1 cellular context compared by ENCODE assay signal in the genomic region with DNA sequence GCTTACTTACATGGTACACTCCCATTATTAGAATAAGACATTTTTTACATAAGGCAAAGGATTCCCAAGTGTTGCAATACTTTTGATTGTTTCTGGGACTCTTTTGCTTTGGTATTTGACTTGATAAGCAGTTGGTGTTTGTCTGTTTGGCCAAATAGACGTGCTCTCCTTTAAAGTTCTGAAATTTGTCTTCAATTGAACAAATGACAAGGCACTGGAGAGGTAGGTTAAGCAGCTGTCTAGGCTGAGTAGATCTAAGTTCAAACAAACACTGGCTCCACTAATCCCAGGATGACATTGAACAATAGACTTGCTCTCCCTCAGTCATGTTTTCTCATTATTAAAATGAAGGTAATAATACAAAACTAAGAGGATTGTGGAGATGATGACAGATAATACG.
TF ChIP-seq lines count a peak whose summit lies in the region.

No MANE protein-coding gene starts in this region.

TF ChIP-seq in HepG2, 621 proteins besides CTCF, POLR2A, EP300 and RAD21 (continued from another document and continues in another):
- TF ChIP-seq, protein P1, sequence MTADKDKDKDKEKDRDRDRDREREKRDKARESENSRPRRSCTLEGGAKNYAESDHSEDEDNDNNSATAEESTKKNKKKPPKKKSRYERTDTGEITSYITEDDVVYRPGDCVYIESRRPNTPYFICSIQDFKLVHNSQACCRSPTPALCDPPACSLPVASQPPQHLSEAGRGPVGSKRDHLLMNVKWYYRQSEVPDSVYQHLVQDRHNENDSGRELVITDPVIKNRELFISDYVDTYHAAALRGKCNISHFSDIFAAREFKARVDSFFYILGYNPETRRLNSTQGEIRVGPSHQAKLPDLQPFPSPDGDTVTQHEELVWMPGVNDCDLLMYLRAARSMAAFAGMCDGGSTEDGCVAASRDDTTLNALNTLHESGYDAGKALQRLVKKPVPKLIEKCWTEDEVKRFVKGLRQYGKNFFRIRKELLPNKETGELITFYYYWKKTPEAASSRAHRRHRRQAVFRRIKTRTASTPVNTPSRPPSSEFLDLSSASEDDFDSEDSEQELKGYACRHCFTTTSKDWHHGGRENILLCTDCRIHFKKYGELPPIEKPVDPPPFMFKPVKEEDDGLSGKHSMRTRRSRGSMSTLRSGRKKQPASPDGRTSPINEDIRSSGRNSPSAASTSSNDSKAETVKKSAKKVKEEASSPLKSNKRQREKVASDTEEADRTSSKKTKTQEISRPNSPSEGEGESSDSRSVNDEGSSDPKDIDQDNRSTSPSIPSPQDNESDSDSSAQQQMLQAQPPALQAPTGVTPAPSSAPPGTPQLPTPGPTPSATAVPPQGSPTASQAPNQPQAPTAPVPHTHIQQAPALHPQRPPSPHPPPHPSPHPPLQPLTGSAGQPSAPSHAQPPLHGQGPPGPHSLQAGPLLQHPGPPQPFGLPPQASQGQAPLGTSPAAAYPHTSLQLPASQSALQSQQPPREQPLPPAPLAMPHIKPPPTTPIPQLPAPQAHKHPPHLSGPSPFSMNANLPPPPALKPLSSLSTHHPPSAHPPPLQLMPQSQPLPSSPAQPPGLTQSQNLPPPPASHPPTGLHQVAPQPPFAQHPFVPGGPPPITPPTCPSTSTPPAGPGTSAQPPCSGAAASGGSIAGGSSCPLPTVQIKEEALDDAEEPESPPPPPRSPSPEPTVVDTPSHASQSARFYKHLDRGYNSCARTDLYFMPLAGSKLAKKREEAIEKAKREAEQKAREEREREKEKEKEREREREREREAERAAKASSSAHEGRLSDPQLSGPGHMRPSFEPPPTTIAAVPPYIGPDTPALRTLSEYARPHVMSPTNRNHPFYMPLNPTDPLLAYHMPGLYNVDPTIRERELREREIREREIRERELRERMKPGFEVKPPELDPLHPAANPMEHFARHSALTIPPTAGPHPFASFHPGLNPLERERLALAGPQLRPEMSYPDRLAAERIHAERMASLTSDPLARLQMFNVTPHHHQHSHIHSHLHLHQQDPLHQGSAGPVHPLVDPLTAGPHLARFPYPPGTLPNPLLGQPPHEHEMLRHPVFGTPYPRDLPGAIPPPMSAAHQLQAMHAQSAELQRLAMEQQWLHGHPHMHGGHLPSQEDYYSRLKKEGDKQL (CRISPR knock-in tag; IDR thresholded peaks at IDR 0.05; ENCODE audit: low read depth), result peak; percentile 70; the same call in 1 of the 2 replicates
- no peak for TF ChIP-seq GABPA (IDR thresholded peaks at IDR 0.05; ENCODE audit: low read depth, low read length)
- TF ChIP-seq GABPA (CRISPR knock-in tag; IDR thresholded peaks at IDR 0.05; ENCODE audit: low read depth), result no peak
- no peak for TF ChIP-seq NAIF1 (CRISPR knock-in tag; IDR thresholded peaks at IDR 0.05; ENCODE audit: borderline replicate concordance)
- TF ChIP-seq, protein P2, sequence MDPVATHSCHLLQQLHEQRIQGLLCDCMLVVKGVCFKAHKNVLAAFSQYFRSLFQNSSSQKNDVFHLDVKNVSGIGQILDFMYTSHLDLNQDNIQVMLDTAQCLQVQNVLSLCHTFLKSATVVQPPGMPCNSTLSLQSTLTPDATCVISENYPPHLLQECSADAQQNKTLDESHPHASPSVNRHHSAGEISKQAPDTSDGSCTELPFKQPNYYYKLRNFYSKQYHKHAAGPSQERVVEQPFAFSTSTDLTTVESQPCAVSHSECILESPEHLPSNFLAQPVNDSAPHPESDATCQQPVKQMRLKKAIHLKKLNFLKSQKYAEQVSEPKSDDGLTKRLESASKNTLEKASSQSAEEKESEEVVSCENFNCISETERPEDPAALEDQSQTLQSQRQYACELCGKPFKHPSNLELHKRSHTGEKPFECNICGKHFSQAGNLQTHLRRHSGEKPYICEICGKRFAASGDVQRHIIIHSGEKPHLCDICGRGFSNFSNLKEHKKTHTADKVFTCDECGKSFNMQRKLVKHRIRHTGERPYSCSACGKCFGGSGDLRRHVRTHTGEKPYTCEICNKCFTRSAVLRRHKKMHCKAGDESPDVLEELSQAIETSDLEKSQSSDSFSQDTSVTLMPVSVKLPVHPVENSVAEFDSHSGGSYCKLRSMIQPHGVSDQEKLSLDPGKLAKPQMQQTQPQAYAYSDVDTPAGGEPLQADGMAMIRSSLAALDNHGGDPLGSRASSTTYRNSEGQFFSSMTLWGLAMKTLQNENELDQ (CRISPR knock-in tag; IDR thresholded peaks at IDR 0.05; ENCODE audit: borderline replicate concordance), result no peak
- TF ChIP-seq, protein P3, sequence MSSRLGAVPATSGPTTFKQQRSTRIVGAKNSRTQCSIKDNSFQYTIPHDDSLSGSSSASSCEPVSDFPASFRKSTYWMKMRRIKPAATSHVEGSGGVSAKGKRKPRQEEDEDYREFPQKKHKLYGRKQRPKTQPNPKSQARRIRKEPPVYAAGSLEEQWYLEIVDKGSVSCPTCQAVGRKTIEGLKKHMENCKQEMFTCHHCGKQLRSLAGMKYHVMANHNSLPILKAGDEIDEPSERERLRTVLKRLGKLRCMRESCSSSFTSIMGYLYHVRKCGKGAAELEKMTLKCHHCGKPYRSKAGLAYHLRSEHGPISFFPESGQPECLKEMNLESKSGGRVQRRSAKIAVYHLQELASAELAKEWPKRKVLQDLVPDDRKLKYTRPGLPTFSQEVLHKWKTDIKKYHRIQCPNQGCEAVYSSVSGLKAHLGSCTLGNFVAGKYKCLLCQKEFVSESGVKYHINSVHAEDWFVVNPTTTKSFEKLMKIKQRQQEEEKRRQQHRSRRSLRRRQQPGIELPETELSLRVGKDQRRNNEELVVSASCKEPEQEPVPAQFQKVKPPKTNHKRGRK (CRISPR knock-in tag; IDR thresholded peaks at IDR 0.05), result no peak
- no peak for TF ChIP-seq ZNF678 (CRISPR knock-in tag; IDR thresholded peaks at IDR 0.05)
- TF ChIP-seq SP5 (CRISPR knock-in tag; IDR thresholded peaks at IDR 0.05; ENCODE audit: borderline replicate concordance, low read depth), result 0 out of 2 replicates have a peak, but pooled peaks have one; percentile 42
- TF ChIP-seq AGO1 (IDR thresholded peaks at IDR 0.05; ENCODE audit: low read depth, low read length, poor library complexity, severe bottlenecking), result no peak
- no peak for TF ChIP-seq KLF13 (CRISPR knock-in tag; IDR thresholded peaks at IDR 0.05)
- no peak for TF ChIP-seq NFKB2 (CRISPR knock-in tag; IDR thresholded peaks at IDR 0.05; ENCODE audit: borderline replicate concordance)
- no peak for TF ChIP-seq GZF1 (CRISPR knock-in tag; IDR thresholded peaks at IDR 0.05)
- TF ChIP-seq MED13 (CRISPR knock-in tag; IDR thresholded peaks at IDR 0.05), result peak; percentile 60; the same call in 1 of the 2 replicates
- no peak; the same call in 1 of the 2 replicates for TF ChIP-seq NFYB (CRISPR knock-in tag; IDR thresholded peaks at IDR 0.05)
- no peak for TF ChIP-seq ZNF251 (CRISPR knock-in tag; IDR thresholded peaks at IDR 0.05)
- TF ChIP-seq PHB2 (IDR thresholded peaks at IDR 0.05; ENCODE audit: partially characterized antibody), result no peak
- TF ChIP-seq TRIM24 (CRISPR knock-in tag; IDR thresholded peaks at IDR 0.05), result no peak
- TF ChIP-seq, protein P4, sequence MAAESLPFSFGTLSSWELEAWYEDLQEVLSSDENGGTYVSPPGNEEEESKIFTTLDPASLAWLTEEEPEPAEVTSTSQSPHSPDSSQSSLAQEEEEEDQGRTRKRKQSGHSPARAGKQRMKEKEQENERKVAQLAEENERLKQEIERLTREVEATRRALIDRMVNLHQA (CRISPR knock-in tag; IDR thresholded peaks at IDR 0.05), result no peak
- TF ChIP-seq BORCS8-MEF2B (CRISPR knock-in tag; IDR thresholded peaks at IDR 0.05), result no peak
- TF ChIP-seq, protein P5, sequence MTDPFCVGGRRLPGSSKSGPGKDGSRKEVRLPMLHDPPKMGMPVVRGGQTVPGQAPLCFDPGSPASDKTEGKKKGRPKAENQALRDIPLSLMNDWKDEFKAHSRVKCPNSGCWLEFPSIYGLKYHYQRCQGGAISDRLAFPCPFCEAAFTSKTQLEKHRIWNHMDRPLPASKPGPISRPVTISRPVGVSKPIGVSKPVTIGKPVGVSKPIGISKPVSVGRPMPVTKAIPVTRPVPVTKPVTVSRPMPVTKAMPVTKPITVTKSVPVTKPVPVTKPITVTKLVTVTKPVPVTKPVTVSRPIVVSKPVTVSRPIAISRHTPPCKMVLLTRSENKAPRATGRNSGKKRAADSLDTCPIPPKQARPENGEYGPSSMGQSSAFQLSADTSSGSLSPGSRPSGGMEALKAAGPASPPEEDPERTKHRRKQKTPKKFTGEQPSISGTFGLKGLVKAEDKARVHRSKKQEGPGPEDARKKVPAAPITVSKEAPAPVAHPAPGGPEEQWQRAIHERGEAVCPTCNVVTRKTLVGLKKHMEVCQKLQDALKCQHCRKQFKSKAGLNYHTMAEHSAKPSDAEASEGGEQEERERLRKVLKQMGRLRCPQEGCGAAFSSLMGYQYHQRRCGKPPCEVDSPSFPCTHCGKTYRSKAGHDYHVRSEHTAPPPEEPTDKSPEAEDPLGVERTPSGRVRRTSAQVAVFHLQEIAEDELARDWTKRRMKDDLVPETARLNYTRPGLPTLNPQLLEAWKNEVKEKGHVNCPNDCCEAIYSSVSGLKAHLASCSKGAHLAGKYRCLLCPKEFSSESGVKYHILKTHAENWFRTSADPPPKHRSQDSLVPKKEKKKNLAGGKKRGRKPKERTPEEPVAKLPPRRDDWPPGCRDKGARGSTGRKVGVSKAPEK (CRISPR knock-in tag; IDR thresholded peaks at IDR 0.05; ENCODE audit: borderline replicate concordance), result no peak; the same call in 1 of the 2 replicates
- TF ChIP-seq SETDB1 (CRISPR knock-in tag; IDR thresholded peaks at IDR 0.05; ENCODE audit: borderline replicate concordance), result no peak
- TF ChIP-seq MTF1 (CRISPR knock-in tag; IDR thresholded peaks at IDR 0.05), result no peak
- TF ChIP-seq, protein P6, sequence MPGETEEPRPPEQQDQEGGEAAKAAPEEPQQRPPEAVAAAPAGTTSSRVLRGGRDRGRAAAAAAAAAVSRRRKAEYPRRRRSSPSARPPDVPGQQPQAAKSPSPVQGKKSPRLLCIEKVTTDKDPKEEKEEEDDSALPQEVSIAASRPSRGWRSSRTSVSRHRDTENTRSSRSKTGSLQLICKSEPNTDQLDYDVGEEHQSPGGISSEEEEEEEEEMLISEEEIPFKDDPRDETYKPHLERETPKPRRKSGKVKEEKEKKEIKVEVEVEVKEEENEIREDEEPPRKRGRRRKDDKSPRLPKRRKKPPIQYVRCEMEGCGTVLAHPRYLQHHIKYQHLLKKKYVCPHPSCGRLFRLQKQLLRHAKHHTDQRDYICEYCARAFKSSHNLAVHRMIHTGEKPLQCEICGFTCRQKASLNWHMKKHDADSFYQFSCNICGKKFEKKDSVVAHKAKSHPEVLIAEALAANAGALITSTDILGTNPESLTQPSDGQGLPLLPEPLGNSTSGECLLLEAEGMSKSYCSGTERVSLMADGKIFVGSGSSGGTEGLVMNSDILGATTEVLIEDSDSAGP (CRISPR knock-in tag; IDR thresholded peaks at IDR 0.05; ENCODE audit: borderline replicate concordance), result no peak
- no peak for TF ChIP-seq ZNF296 (CRISPR knock-in tag; conservative IDR thresholded peaks at IDR 0.05)
- TF ChIP-seq KAT8 (CRISPR knock-in tag; IDR thresholded peaks at IDR 0.05), result 0 out of 2 replicates have a peak, but pooled peaks have one; percentile 30
- TF ChIP-seq KLF9 (CRISPR knock-in tag; IDR thresholded peaks at IDR 0.05; ENCODE audit: low read depth), result no peak
- TF ChIP-seq SRF (IDR thresholded peaks at IDR 0.05; ENCODE audit: low read depth, low read length), result no peak
- TF ChIP-seq ZKSCAN1 (IDR thresholded peaks at IDR 0.05; ENCODE audit: low read length), result no peak
- no peak for TF ChIP-seq TBL1XR1 (IDR thresholded peaks at IDR 0.05; ENCODE audit: borderline replicate concordance, low read length, partially characterized antibody)
- no peak for TF ChIP-seq HCFC1 (IDR thresholded peaks at IDR 0.05; ENCODE audit: low read depth, low read length)
- TF ChIP-seq, protein P7, sequence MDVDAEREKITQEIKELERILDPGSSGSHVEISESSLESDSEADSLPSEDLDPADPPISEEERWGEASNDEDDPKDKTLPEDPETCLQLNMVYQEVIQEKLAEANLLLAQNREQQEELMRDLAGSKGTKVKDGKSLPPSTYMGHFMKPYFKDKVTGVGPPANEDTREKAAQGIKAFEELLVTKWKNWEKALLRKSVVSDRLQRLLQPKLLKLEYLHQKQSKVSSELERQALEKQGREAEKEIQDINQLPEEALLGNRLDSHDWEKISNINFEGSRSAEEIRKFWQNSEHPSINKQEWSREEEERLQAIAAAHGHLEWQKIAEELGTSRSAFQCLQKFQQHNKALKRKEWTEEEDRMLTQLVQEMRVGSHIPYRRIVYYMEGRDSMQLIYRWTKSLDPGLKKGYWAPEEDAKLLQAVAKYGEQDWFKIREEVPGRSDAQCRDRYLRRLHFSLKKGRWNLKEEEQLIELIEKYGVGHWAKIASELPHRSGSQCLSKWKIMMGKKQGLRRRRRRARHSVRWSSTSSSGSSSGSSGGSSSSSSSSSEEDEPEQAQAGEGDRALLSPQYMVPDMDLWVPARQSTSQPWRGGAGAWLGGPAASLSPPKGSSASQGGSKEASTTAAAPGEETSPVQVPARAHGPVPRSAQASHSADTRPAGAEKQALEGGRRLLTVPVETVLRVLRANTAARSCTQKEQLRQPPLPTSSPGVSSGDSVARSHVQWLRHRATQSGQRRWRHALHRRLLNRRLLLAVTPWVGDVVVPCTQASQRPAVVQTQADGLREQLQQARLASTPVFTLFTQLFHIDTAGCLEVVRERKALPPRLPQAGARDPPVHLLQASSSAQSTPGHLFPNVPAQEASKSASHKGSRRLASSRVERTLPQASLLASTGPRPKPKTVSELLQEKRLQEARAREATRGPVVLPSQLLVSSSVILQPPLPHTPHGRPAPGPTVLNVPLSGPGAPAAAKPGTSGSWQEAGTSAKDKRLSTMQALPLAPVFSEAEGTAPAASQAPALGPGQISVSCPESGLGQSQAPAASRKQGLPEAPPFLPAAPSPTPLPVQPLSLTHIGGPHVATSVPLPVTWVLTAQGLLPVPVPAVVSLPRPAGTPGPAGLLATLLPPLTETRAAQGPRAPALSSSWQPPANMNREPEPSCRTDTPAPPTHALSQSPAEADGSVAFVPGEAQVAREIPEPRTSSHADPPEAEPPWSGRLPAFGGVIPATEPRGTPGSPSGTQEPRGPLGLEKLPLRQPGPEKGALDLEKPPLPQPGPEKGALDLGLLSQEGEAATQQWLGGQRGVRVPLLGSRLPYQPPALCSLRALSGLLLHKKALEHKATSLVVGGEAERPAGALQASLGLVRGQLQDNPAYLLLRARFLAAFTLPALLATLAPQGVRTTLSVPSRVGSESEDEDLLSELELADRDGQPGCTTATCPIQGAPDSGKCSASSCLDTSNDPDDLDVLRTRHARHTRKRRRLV (CRISPR knock-in tag; IDR thresholded peaks at IDR 0.05), result 0 out of 2 replicates have a peak, but pooled peaks have one; percentile 52
- TF ChIP-seq, protein P8, sequence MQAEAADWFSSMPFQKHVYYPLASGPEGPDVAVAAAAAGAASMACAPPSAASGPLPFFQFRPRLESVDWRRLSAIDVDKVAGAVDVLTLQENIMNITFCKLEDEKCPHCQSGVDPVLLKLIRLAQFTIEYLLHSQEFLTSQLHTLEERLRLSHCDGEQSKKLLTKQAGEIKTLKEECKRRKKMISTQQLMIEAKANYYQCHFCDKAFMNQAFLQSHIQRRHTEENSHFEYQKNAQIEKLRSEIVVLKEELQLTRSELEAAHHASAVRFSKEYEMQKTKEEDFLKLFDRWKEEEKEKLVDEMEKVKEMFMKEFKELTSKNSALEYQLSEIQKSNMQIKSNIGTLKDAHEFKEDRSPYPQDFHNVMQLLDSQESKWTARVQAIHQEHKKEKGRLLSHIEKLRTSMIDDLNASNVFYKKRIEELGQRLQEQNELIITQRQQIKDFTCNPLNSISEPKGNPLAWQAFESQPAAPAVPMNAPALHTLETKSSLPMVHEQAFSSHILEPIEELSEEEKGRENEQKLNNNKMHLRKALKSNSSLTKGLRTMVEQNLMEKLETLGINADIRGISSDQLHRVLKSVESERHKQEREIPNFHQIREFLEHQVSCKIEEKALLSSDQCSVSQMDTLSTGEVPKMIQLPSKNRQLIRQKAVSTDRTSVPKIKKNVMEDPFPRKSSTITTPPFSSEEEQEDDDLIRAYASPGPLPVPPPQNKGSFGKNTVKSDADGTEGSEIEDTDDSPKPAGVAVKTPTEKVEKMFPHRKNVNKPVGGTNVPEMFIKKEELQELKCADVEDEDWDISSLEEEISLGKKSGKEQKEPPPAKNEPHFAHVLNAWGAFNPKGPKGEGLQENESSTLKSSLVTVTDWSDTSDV (CRISPR knock-in tag; IDR thresholded peaks at IDR 0.05), result no peak
- TF ChIP-seq BHLHE40 (IDR thresholded peaks at IDR 0.05; ENCODE audit: low read length), result no peak
- no peak for TF ChIP-seq ZNF510 (CRISPR knock-in tag; IDR thresholded peaks at IDR 0.05; ENCODE audit: low read depth)
